In genomic region chr6:166542580-166542912, GRCh38 we compare ENCODE assay signal across 11 cellular contexts. TPM values are rescaled to one million over a fixed set of nuclear protein-coding genes. Genes with fewer than 3 reads are reported as not detected.
A peak's percentile ranks its signal among the peaks of the same experiment; 100 is the strongest.
DNase-seq lines count a peak whose midpoint lies in the region; ATAC-seq and TF ChIP-seq lines count a peak whose summit lies in the region.
"Had no signal": no experiment of that assay in that cellular context is flagged by ENCODE, and none has a peak within 500 bp of the region (broad histone marks: within the 10 kb centered on the region; RNA-seq: fewer than 3 reads in every experiment).

No MANE protein-coding gene starts in this region.

- H3K4me3 ChIP-seq in heart left ventricle (peak overlapping the region in 3 of 12 donors; percentile 21 to 40 (median 26)), right atrium auricular region (no peak overlapping the region), lower lobe of right lung (no peak overlapping the region), upper lobe of left lung (no peak overlapping the region), sigmoid colon (no peak overlapping the region)
- H3K4me3 ChIP-seq: testis had no signal

- TF ChIP-seq CTCF in heart left ventricle (IDR thresholded peaks at IDR 0.05) (no peak), right atrium auricular region (IDR thresholded peaks at IDR 0.05) (no peak), chondrocyte (IDR thresholded peaks at IDR 0.05) (no peak), lower lobe of right lung (IDR thresholded peaks at IDR 0.05) (no peak), upper lobe of left lung (IDR thresholded peaks at IDR 0.05) (no peak), sigmoid colon (IDR thresholded peaks at IDR 0.05) (no peak)

- peaks cover 13% of the 10 kb centered on the region for H3K36me3 Mint-ChIP-seq in chondrocyte (ENCODE audit: low read depth)

- peak in 2 of 4 donors; percentile 52 to 63 for ATAC-seq in heart left ventricle
- peak; percentile 76 to 84 for ATAC-seq in lower lobe of right lung
- peak in 1 of 2 donors; percentile 74 for ATAC-seq in upper lobe of left lung (ENCODE audit: low FRiP score in 2 of 2)

- TF ChIP-seq POLR2A in heart left ventricle (IDR thresholded peaks at IDR 0.05) (no peak), upper lobe of left lung (IDR thresholded peaks at IDR 0.05) (no peak), sigmoid colon (IDR thresholded peaks at IDR 0.05) (no peak)

- DNase-seq in heart left ventricle: no peak
- DNase-seq in right atrium auricular region (ENCODE audit: low spot score): no peak
- no peak for DNase-seq in chondrocyte (ENCODE audit: low spot score)
- DNase-seq in lower lobe of right lung: no peak
- DNase-seq in upper lobe of left lung: no peak
- DNase-seq in stimulated activated CD4-positive, alpha-beta T cell treated with anti-CD3 and anti-CD28 coated beads, Interleukin-12 subunit alpha, Interleukin-12 subunit beta, amount 100 ng/mL, for 4 hours: no peak
- no peak for DNase-seq in HEK293T (ENCODE audit: extremely low spot score)
- DNase-seq in sigmoid colon: no peak
- DNase-seq: brain microvascular endothelial cell, NCI-H2227 treated with DMSO at 0.1 percent for 48 hours, testis had no signal

- intact Hi-C loops in heart left ventricle (cut with DNase I): no loop called here
- intact Hi-C loops in lower lobe of right lung (cut with DNase I): no loop called here
- intact Hi-C loops in sigmoid colon (cut with DNase I): no loop called here

- peaks cover 0 to 35% (median 17%) of the 10 kb centered on the region in 12 donors for H3K4me1 ChIP-seq in heart left ventricle
- peaks cover 0 to 22% of the 10 kb centered on the region in 2 donors for H3K4me1 ChIP-seq in right atrium auricular region
- H3K4me1 ChIP-seq in lower lobe of right lung: peaks cover 37% of the 10 kb centered on the region
- peaks cover 0 to 24% (median 17%) of the 10 kb centered on the region in 4 donors for H3K4me1 ChIP-seq in upper lobe of left lung
- peaks cover 0 to 8% (median 4%) of the 10 kb centered on the region in 4 donors for H3K4me1 ChIP-seq in sigmoid colon
- H3K4me1 ChIP-seq: testis had no signal

- H3K27ac ChIP-seq in heart left ventricle: peak overlapping the region in 9 of 12 donors; percentile 0 to 77 (median 63)
- H3K27ac ChIP-seq in right atrium auricular region: no peak overlapping the region
- H3K27ac ChIP-seq in lower lobe of right lung: peak overlapping the region; percentile 22
- peak overlapping the region; percentile 29 to 53 (median 34) for H3K27ac ChIP-seq in upper lobe of left lung
- H3K27ac ChIP-seq in sigmoid colon: peak overlapping the region in 1 of 4 donors; percentile 47
- H3K27ac ChIP-seq: brain microvascular endothelial cell, testis had no signal

- peaks cover 29% of the 10 kb centered on the region for H3K4me1 Mint-ChIP-seq in chondrocyte (ENCODE audit: low read depth)

- POLR2A ChIA-PET in HEK293T (lab: Yijun Ruan, JAX): no interaction called here

- H3K36me3 ChIP-seq in heart left ventricle (peaks cover 0 to 15% (median 9%) of the 10 kb centered on the region in 9 donors), right atrium auricular region (peaks cover 2% of the 10 kb centered on the region), lower lobe of right lung (peaks cover 27% of the 10 kb centered on the region), upper lobe of left lung (peaks cover 0 to 45% (median 19%) of the 10 kb centered on the region in 4 donors), sigmoid colon (no peaks in the 10 kb centered on the region)
- H3K36me3 ChIP-seq: brain microvascular endothelial cell had no signal

- 55 to 75% (median 60%) methylated on average over 4 of the region's 4 CpGs for WGBS in heart left ventricle, 4 donors
- 35 to 50% methylated on average over 4 of the region's 4 CpGs for WGBS in upper lobe of left lung, 2 donors
- WGBS in sigmoid colon, 2 donors: 13 to 58% methylated on average over 4 of the region's 4 CpGs

- H3K27ac Mint-ChIP-seq in chondrocyte (ENCODE audit: unreplicated experiment): peak overlapping the region; percentile 65

- H3K27me3 ChIP-seq in heart left ventricle (no peaks in the 10 kb centered on the region), right atrium auricular region (no peaks in the 10 kb centered on the region), lower lobe of right lung (ENCODE audit: low read depth) (no peaks in the 10 kb centered on the region), upper lobe of left lung (no peaks in the 10 kb centered on the region), sigmoid colon (no peaks in the 10 kb centered on the region)
- H3K27me3 ChIP-seq: brain microvascular endothelial cell, testis had no signal

- H3K4me3 Mint-ChIP-seq in chondrocyte (ENCODE audit: unreplicated experiment): no peak overlapping the region

- H3K9me3 ChIP-seq in heart left ventricle (no peaks in the 10 kb centered on the region), right atrium auricular region (no peaks in the 10 kb centered on the region), lower lobe of right lung (no peaks in the 10 kb centered on the region), upper lobe of left lung (no peaks in the 10 kb centered on the region), sigmoid colon (no peaks in the 10 kb centered on the region)
- H3K9me3 ChIP-seq: testis had no signal

- H3K27me3 Mint-ChIP-seq in chondrocyte (ENCODE audit: low read depth): no peaks in the 10 kb centered on the region

- H3K9me3 Mint-ChIP-seq in chondrocyte (ENCODE audit: low read depth): no peaks in the 10 kb centered on the region

- TF ChIP-seq EP300 in upper lobe of left lung (IDR thresholded peaks at IDR 0.05): no peak
- TF ChIP-seq EP300 in sigmoid colon (IDR thresholded peaks at IDR 0.05): no peak

- CTCF ChIA-PET in HEK293T (lab: Yijun Ruan, JAX): no interaction called here

TF ChIP-seq in HEK293T, 16 proteins besides CTCF, POLR2A, EP300 and RAD21:
- TF ChIP-seq CTBP1 (IDR thresholded peaks at IDR 0.05; ENCODE audit: borderline replicate concordance): no peak
- no peak for TF ChIP-seq BHLHE40 (IDR thresholded peaks at IDR 0.05; ENCODE audit: borderline replicate concordance)
- TF ChIP-seq SP1 (IDR thresholded peaks at IDR 0.05): no peak
- TF ChIP-seq FOXK2 (IDR thresholded peaks at IDR 0.05): no peak
- no peak for TF ChIP-seq NFRKB (IDR thresholded peaks at IDR 0.05)
- no peak for TF ChIP-seq ELF4 (IDR thresholded peaks at IDR 0.05)
- no peak for TF ChIP-seq LEF1 (IDR thresholded peaks at IDR 0.05; ENCODE audit: borderline replicate concordance)
- TF ChIP-seq SUZ12 (IDR thresholded peaks at IDR 0.05): no peak
- TF ChIP-seq L3MBTL2 (conservative IDR thresholded peaks at IDR 0.05): no peak
- no peak for TF ChIP-seq ARNT (IDR thresholded peaks at IDR 0.05)
- TF ChIP-seq PKNOX1 (IDR thresholded peaks at IDR 0.05): no peak
- no peak for TF ChIP-seq ZNF384 (IDR thresholded peaks at IDR 0.05)
- no peak for TF ChIP-seq FOXA1 (IDR thresholded peaks at IDR 0.05)
- TF ChIP-seq FOXM1 (IDR thresholded peaks at IDR 0.05; ENCODE audit: borderline replicate concordance): no peak
- no peak for TF ChIP-seq TARDBP (IDR thresholded peaks at IDR 0.05)
- no peak for TF ChIP-seq HDGF (IDR thresholded peaks at IDR 0.05; ENCODE audit: borderline replicate concordance)
TF ChIP-seq in HEK293T: peak in this region for 0.

RNA-seq across cellular contexts. Expression of gene RAMACL, which starts 43.9 kb away (rescaled TPM):
- total RNA-seq in heart left ventricle: 1 to 10 TPM in 3 of 9 donors, under 1 TPM in 6; 0.27 to 2.0 (median 0.69) TPM
- under 1 TPM; 0.35 to 0.88 TPM for polyA plus RNA-seq in heart left ventricle
- under 1 TPM; 0.20 to 0.52 TPM for total RNA-seq in right atrium auricular region
- 1.7 to 4.8 TPM (median 2.4 TPM) in 3 replicates for total RNA-seq in chondrocyte
- 6.6 TPM for total RNA-seq in lower lobe of right lung
- 10 to 100 TPM in 3 of 6 donors, 1 to 10 TPM in 3; 3.7 to 13.0 (median 7.9) TPM for total RNA-seq in upper lobe of left lung
- 1 to 10 TPM in 3 of 4 donors, under 1 TPM in 1; 0.66 to 3.0 (median 2.2) TPM for total RNA-seq in sigmoid colon
- under 1 TPM in 1 of 3 donors, not detected in 2; 0.34 TPM for polyA plus RNA-seq in sigmoid colon

Comparison
In these comparisons a context has a peak if more than half of its experiments do, and no peak if none do; other contexts are left out.
1. H3K27ac ChIP-seq: peak in heart left ventricle (9 of 12), lower lobe of right lung (single experiment) and upper lobe of left lung (4 of 4); none in right atrium auricular region (0 of 2).